10 cellular contexts compared by ENCODE assay signal in the genomic region with DNA sequence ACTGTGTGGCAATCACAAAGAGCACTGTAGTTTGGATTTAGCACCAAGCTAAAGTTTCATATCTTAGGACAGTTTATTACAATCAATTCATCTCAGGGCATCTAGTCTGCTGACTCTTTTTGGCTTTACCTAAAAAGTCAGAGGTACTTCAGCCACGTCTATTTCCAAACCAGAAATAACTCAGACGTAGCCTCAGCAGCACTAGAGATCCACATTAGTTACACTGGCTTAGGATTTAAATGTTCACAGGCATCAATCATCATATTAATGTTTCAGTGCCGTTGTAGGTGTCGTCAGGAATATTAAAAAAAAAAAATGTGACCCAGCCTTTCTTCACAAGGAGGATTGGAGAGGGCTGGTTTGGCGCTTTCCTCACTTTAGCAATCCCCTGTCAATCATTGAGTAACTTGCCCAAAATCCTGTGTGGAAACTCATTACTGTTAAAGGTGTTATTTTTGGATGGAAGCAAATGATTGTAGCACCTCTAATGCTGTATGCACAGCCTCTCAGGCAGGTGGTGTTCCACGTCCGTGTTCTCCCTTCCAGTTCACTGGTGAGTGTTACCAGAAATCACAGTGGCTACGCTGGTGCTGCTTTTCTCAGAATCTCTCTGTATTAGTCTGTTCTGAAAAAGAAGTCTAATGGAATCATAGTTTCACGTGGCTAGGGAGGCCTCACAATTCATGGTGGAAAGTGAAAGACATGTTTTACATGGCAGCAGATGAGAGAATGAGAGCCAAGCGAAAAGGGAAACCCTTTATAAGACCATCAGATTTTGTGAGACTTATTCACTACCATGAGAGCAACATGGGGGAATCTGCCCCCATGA. TPM values are rescaled to one million over a fixed set of nuclear protein-coding genes. Genes with fewer than 3 reads are reported as not detected.
A peak's percentile ranks its signal among the peaks of the same experiment; 100 is the strongest.
DNase-seq lines count a peak whose midpoint lies in the region; ATAC-seq, FAIRE-seq and TF ChIP-seq lines count a peak whose summit lies in the region.
"Had no signal": no experiment of that assay in that cellular context is flagged by ENCODE, and none has a peak within 500 bp of the region (broad histone marks: within the 10 kb centered on the region; RNA-seq: fewer than 3 reads in every experiment).

No MANE protein-coding gene starts in this region.

- H3K27ac ChIP-seq in left ventricle myocardium inferior (replicated peaks), result peak overlapping the region; percentile 51
- H3K27ac ChIP-seq: thyroid gland had no signal

- H3K36me3 ChIP-seq in left ventricle myocardium inferior, result no peaks in the 10 kb centered on the region
- H3K36me3 ChIP-seq: thyroid gland had no signal

- DNase-seq in GM12892 (ENCODE audit: insufficient read length), result no peak
- no peak for DNase-seq in left ventricle myocardium inferior
- no peak for DNase-seq in NCI-H1436 treated with DMSO at 0.1 percent for 48 hours (lab: John Stamatoyannopoulos, UW)
- no peak for DNase-seq in AG20443 (ENCODE audit: low spot score)
- DNase-seq in NCI-H69 (lab: John Stamatoyannopoulos, UW), result no peak
- no peak for DNase-seq in middle frontal gyrus (ENCODE audit: extremely low spot score, low spot score)
- DNase-seq: NCI-H524 treated with DMSO at 0.1 percent for 48 hours had no signal

- H3K4me3 ChIP-seq in left ventricle myocardium inferior, result peak overlapping the region; percentile 6
- H3K4me3 ChIP-seq: thyroid gland had no signal

- FAIRE-seq in GM12892 (lab: Jason Lieb, UNC), result peak; percentile 93

- H3K27me3 ChIP-seq in left ventricle myocardium inferior (ENCODE audit: low read depth), result no peaks in the 10 kb centered on the region
- H3K27me3 ChIP-seq: thyroid gland had no signal

- ATAC-seq in GM21367 (IDR thresholded peaks at IDR 0.05; ENCODE audit: unreplicated experiment), result peak; percentile 79
- peak; percentile 83 for ATAC-seq in HG03439 (IDR thresholded peaks at IDR 0.05; ENCODE audit: unreplicated experiment)

- intact Hi-C loops in left ventricle myocardium inferior (cut with micrococcal nuclease), result no loop called here

- no peak for TF ChIP-seq CTCF in left ventricle myocardium inferior (IDR thresholded peaks at IDR 0.05; ENCODE audit: borderline replicate concordance)

- H3K9me3 ChIP-seq in left ventricle myocardium inferior (replicated peaks), result no peaks in the 10 kb centered on the region
- H3K9me3 ChIP-seq: thyroid gland had no signal

- TF ChIP-seq POLR2A in GM12892 (IDR thresholded peaks at IDR 0.05; ENCODE audit: low read depth, low read length), result no peak

- H3K4me1 ChIP-seq in left ventricle myocardium inferior, result peaks cover 99% of the 10 kb centered on the region

RNA-seq across cellular contexts. Expression of a gene that starts 45.4 kb away (rescaled TPM):
- polyA plus RNA-seq in GM12892 (2012; ENCODE audit: missing spikeins), result 23.1 TPM
- total RNA-seq in left ventricle myocardium inferior, result 254 TPM
